Comparison of ENCODE assay signal across 34 cellular contexts in genomic region chr5:166582416-166582815, GRCh38.
"Had no signal": no experiment of that assay in that cellular context is flagged by ENCODE, and none has a peak within 500 bp of the region (broad histone marks: within the 10 kb centered on the region; RNA-seq: fewer than 3 reads in every experiment).

No MANE protein-coding gene starts in this region.

- H2AFZ ChIP-seq: PC-9 had no signal

- H3K27me3 ChIP-seq: ascending aorta, body of pancreas, breast epithelium had no signal

- H3K4me3 ChIP-seq: ascending aorta, body of pancreas, breast epithelium, PC-9 had no signal

- H3K36me3 ChIP-seq: ascending aorta, breast epithelium, WERI-Rb-1 had no signal

- H3K4me3 Mint-ChIP-seq: activated CD4-positive, alpha-beta memory T cell treated with anti-CD3 and anti-CD28 coated beads, Interleukin-2, amount 10 ng/mL, durations not matched to agents 7 days and 5 days; activated CD8-positive, alpha-beta memory T cell treated with anti-CD3 and anti-CD28 coated beads, Interleukin-2, amount 10 ng/mL, durations not matched to agents 7 days and 5 days; activated naive CD8-positive, alpha-beta T cell treated with anti-CD3 and anti-CD28 coated beads for 36 hours; activated T-cell treated with anti-CD3 and anti-CD28 coated beads, Interleukin-2, amount 50 U/mL, for 72 hours; activated T-helper 17 cell treated with anti-CD3 and anti-CD28 coated beads, Interleukin-2, amount 50 U/mL, for 72 hours had no signal

- H3K36me3 Mint-ChIP-seq: activated CD8-positive, alpha-beta memory T cell treated with anti-CD3 and anti-CD28 coated beads, Interleukin-2, amount 10 ng/mL, durations not matched to agents 7 days and 5 days; activated naive CD8-positive, alpha-beta T cell treated with anti-CD3 and anti-CD28 coated beads for 36 hours had no signal

- H3K9me3 ChIP-seq: ascending aorta, body of pancreas had no signal

- ATAC-seq: activated CD8-positive, alpha-beta memory T cell treated with anti-CD3 and anti-CD28 coated beads, Interleukin-2, amount 10 ng/mL, durations not matched to agents 7 days and 5 days; activated T-cell treated with anti-CD3 and anti-CD28 coated beads, Interleukin-2, amount 50 U/mL, for 72 hours; activated T-helper 17 cell treated with anti-CD3 and anti-CD28 coated beads, Interleukin-2, amount 50 U/mL, for 72 hours; body of pancreas; Right ventricle myocardium inferior had no signal

- H3K4me1 ChIP-seq: ascending aorta, body of pancreas, breast epithelium had no signal

- H3K27ac Mint-ChIP-seq: activated CD4-positive, alpha-beta memory T cell treated with anti-CD3 and anti-CD28 coated beads, Interleukin-2, amount 10 ng/mL, durations not matched to agents 7 days and 5 days; activated CD8-positive, alpha-beta memory T cell treated with anti-CD3 and anti-CD28 coated beads, Interleukin-2, amount 10 ng/mL, durations not matched to agents 7 days and 5 days; activated naive CD8-positive, alpha-beta T cell treated with anti-CD3 and anti-CD28 coated beads for 36 hours; activated T-cell treated with anti-CD3 and anti-CD28 coated beads, Interleukin-2, amount 50 U/mL, for 72 hours; activated T-helper 17 cell treated with anti-CD3 and anti-CD28 coated beads, Interleukin-2, amount 50 U/mL, for 72 hours had no signal

- H3K27ac ChIP-seq: ascending aorta, body of pancreas, breast epithelium, PC-9, RWPE1, WERI-Rb-1 had no signal

- DNase-seq: activated CD4-positive, alpha-beta memory T cell treated with anti-CD3 and anti-CD28 coated beads, Interleukin-2, amount 10 ng/mL, durations not matched to agents 7 days and 5 days; activated CD4-positive, alpha-beta T cell treated with anti-CD3 and anti-CD28 coated beads for 1 hour; activated CD4-positive, alpha-beta T cell treated with anti-CD3 and anti-CD28 coated beads for 48 hours; activated CD4-positive, CD25-positive, alpha-beta regulatory T cell; activated CD8-positive, alpha-beta memory T cell treated with anti-CD3 and anti-CD28 coated beads for 24 hours; activated CD8-positive, alpha-beta memory T cell treated with anti-CD3 and anti-CD28 coated beads, Interleukin-2, amount 10 ng/mL, durations not matched to agents 7 days and 5 days; activated effector memory CD4-positive, alpha-beta T cell treated with anti-CD3 and anti-CD28 coated beads, Interleukin-2, amount 50 U/mL, for 16 hours; activated naive CD4-positive, alpha-beta T cell; activated naive CD4-positive, alpha-beta T cell treated with anti-CD3 and anti-CD28 coated beads, Interleukin-2, amount 50 U/mL, for 16 hours; activated naive CD8-positive, alpha-beta T cell treated with anti-CD3 and anti-CD28 coated beads for 36 hours; activated T-cell treated with anti-CD3 and anti-CD28 coated beads, Interleukin-2, amount 50 U/mL, for 1 hour; activated T-cell treated with anti-CD3 and anti-CD28 coated beads, Interleukin-2, amount 50 U/mL, for 72 hours; amygdala; body of pancreas; Kasumi-1; KG1; MM.1S; MV-4-11; NCI-H1092; NCI-H1436 treated with DMSO at 0.1 percent for 48 hours; NCI-H1694 treated with DMSO at 0.1 percent for 48 hours; NCI-H2029; NCI-H510A; NCI-H526; NCI-H748 treated with DMSO at 0.1 percent for 48 hours; NK-92 treated with Interleukin-12 subunit alpha and Interleukin-12 subunit beta, amount 100 ng/mL, for 24 hours; PC-9; T1000; WERI-Rb-1 had no signal

- H3K4me1 Mint-ChIP-seq: activated CD4-positive, alpha-beta memory T cell treated with anti-CD3 and anti-CD28 coated beads, Interleukin-2, amount 10 ng/mL, durations not matched to agents 7 days and 5 days; activated CD8-positive, alpha-beta memory T cell treated with anti-CD3 and anti-CD28 coated beads, Interleukin-2, amount 10 ng/mL, durations not matched to agents 7 days and 5 days; activated naive CD8-positive, alpha-beta T cell treated with anti-CD3 and anti-CD28 coated beads for 36 hours; activated T-helper 17 cell treated with anti-CD3 and anti-CD28 coated beads, Interleukin-2, amount 50 U/mL, for 72 hours had no signal

- H3K27me3 Mint-ChIP-seq: activated CD4-positive, alpha-beta memory T cell treated with anti-CD3 and anti-CD28 coated beads, Interleukin-2, amount 10 ng/mL, durations not matched to agents 7 days and 5 days; activated CD8-positive, alpha-beta memory T cell treated with anti-CD3 and anti-CD28 coated beads, Interleukin-2, amount 10 ng/mL, durations not matched to agents 7 days and 5 days; activated naive CD8-positive, alpha-beta T cell treated with anti-CD3 and anti-CD28 coated beads for 36 hours; activated T-helper 17 cell treated with anti-CD3 and anti-CD28 coated beads, Interleukin-2, amount 50 U/mL, for 72 hours had no signal

- H3K4me2 ChIP-seq: PC-9 had no signal
